Comparison of ENCODE assay signal across 14 cellular contexts in the genomic region with DNA sequence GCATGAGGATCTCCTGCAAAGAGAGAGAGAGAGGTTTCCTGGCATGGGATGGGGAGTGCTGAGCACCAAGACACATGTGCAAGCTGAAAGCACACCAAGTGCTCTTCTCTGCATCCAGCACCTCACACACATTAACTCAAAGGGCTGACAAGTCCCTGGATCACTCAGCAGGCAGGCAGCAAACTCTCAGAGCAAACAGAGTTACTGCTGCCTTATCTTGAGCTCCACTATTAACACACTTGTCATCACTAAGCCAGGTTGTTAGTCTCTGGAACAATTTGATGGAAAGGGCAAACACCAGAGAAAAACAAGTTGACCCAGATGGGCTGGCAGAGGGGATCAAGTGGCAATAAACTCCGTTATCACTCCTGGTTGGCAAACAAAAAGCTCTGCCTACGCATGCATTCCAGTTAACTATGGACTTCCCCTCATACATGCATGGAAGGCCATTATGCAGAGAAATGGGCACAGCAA.
DNase-seq lines count a peak whose midpoint lies in the region; ATAC-seq and TF ChIP-seq lines count a peak whose summit lies in the region.
"Had no signal": no experiment of that assay in that cellular context is flagged by ENCODE, and none has a peak within 500 bp of the region (broad histone marks: within the 10 kb centered on the region; RNA-seq: fewer than 3 reads in every experiment).

No MANE protein-coding gene starts in this region.

- H3K9me3 ChIP-seq in muscle layer of colon (ENCODE audit: low read length) (no peaks in the 10 kb centered on the region), tibial nerve (no peaks in the 10 kb centered on the region)
- H3K9me3 ChIP-seq: suprapubic skin had no signal

- H3K27ac Mint-ChIP-seq in stimulated activated memory B cell treated with anti-CD40 and anti-IgM and Interleukin-4, amounts not matched to agents 10 μg/mL and 1 μg/mL and 100 μg/mL, for 72 hours: no peak overlapping the region
- H3K27ac Mint-ChIP-seq: activated T-helper 17 cell treated with anti-CD3 and anti-CD28 coated beads, Interleukin-2, amount 50 U/mL, for 72 hours had no signal

- no peak for TF ChIP-seq CTCF in AG10803 (conservative IDR thresholded peaks at IDR 0.05; ENCODE audit: low read length)
- TF ChIP-seq CTCF in tibial nerve (IDR thresholded peaks at IDR 0.05): no peak

- no peaks in the 10 kb centered on the region for H3K27me3 ChIP-seq in muscle layer of colon (ENCODE audit: control insufficient read depth in 1 of 2, insufficient read depth in 2 of 2, low read length in 2 of 2)
- H3K27me3 ChIP-seq in tibial nerve: peaks cover 0 to 13% of the 10 kb centered on the region in 2 donors

- no peak overlapping the region for H3K9ac ChIP-seq in muscle layer of colon (ENCODE audit: low read length)
- H3K9ac ChIP-seq: parathyroid adenoma had no signal

- DNase-seq in AG10803 (ENCODE audit: low read depth) (peak; percentile 44), HuH-7.5 (ENCODE audit: low spot score) (peak; percentile 28), amniotic epithelial cell (ENCODE audit: low read depth) (peak; percentile 69), tibial nerve (ENCODE audit: low spot score in 2 of 2) (no peak)
- DNase-seq: AML-193, NCI-H524 treated with DMSO at 0.1 percent for 48 hours had no signal

- H3K4me1 ChIP-seq in muscle layer of colon (ENCODE audit: insufficient read depth, low read length) (peaks cover 76% of the 10 kb centered on the region), tibial nerve (no peaks in the 10 kb centered on the region)
- H3K4me1 ChIP-seq: parathyroid adenoma, suprapubic skin had no signal

- peaks cover 16% of the 10 kb centered on the region for H3K27me3 Mint-ChIP-seq in stimulated activated memory B cell treated with anti-CD40 and anti-IgM and Interleukin-4, amounts not matched to agents 10 μg/mL and 1 μg/mL and 100 μg/mL, for 72 hours

- H3K4me3 Mint-ChIP-seq in stimulated activated memory B cell treated with anti-CD40 and anti-IgM and Interleukin-4, amounts not matched to agents 10 μg/mL and 1 μg/mL and 100 μg/mL, for 72 hours: no peak overlapping the region
- H3K4me3 Mint-ChIP-seq: activated T-helper 17 cell treated with anti-CD3 and anti-CD28 coated beads, Interleukin-2, amount 50 U/mL, for 72 hours had no signal

- TF ChIP-seq EP300 in tibial nerve (IDR thresholded peaks at IDR 0.05): no peak

- H3K36me3 ChIP-seq in muscle layer of colon (ENCODE audit: insufficient read depth, low read length): no peaks in the 10 kb centered on the region
- no peaks in the 10 kb centered on the region for H3K36me3 ChIP-seq in tibial nerve
- H3K36me3 ChIP-seq: cardiac muscle cell, suprapubic skin had no signal

- no peaks in the 10 kb centered on the region for H3K36me3 Mint-ChIP-seq in stimulated activated memory B cell treated with anti-CD40 and anti-IgM and Interleukin-4, amounts not matched to agents 10 μg/mL and 1 μg/mL and 100 μg/mL, for 72 hours

- ATAC-seq in HG03432 (IDR thresholded peaks at IDR 0.05; ENCODE audit: unreplicated experiment): no peak
- no peak for ATAC-seq in stimulated activated memory B cell treated with anti-CD40 and anti-IgM and Interleukin-4, amounts not matched to agents 10 μg/mL and 1 μg/mL and 100 μg/mL, for 72 hours
- no peak for ATAC-seq in activated CD4-positive, CD25-positive, alpha-beta regulatory T cell treated with anti-CD3 and anti-CD28 coated beads, Interleukin-2, amount 50 U/mL, for 24 hours
- ATAC-seq: activated T-helper 17 cell treated with anti-CD3 and anti-CD28 coated beads, Interleukin-2, amount 50 U/mL, for 72 hours had no signal

- no peaks in the 10 kb centered on the region for H3K9me3 Mint-ChIP-seq in stimulated activated memory B cell treated with anti-CD40 and anti-IgM and Interleukin-4, amounts not matched to agents 10 μg/mL and 1 μg/mL and 100 μg/mL, for 72 hours
- H3K9me3 Mint-ChIP-seq: activated T-helper 17 cell treated with anti-CD3 and anti-CD28 coated beads, Interleukin-2, amount 50 U/mL, for 72 hours had no signal

- no peak for TF ChIP-seq POLR2A in tibial nerve (IDR thresholded peaks at IDR 0.05)

- H3K4me3 ChIP-seq in AG10803 (ENCODE audit: low read length) (no peak overlapping the region), muscle layer of colon (ENCODE audit: low read depth in 1 of 2, low read length in 2 of 2) (no peak overlapping the region), tibial nerve (no peak overlapping the region)
- H3K4me3 ChIP-seq: cardiac muscle cell, suprapubic skin had no signal

- no peaks in the 10 kb centered on the region for H3K4me1 Mint-ChIP-seq in stimulated activated memory B cell treated with anti-CD40 and anti-IgM and Interleukin-4, amounts not matched to agents 10 μg/mL and 1 μg/mL and 100 μg/mL, for 72 hours
- H3K4me1 Mint-ChIP-seq: activated T-helper 17 cell treated with anti-CD3 and anti-CD28 coated beads, Interleukin-2, amount 50 U/mL, for 72 hours had no signal

- H3K27ac ChIP-seq in muscle layer of colon (ENCODE audit: low read depth, low read length) (peak overlapping the region; percentile 69), tibial nerve (no peak overlapping the region)
- H3K27ac ChIP-seq: cardiac muscle cell, parathyroid adenoma, suprapubic skin had no signal

- 54 to 69% methylated on average over 2 of the region's 2 CpGs for WGBS in tibial nerve, 2 donors

Comparison
In these comparisons a context has a peak if more than half of its experiments do, and no peak if none do; other contexts are left out.
1. DNase-seq: peak in AG10803 (single experiment), HuH-7.5 (single experiment) and amniotic epithelial cell (single experiment); none in tibial nerve (0 of 2).